ENCODE assay signal across 9 cellular contexts in the genomic region with DNA sequence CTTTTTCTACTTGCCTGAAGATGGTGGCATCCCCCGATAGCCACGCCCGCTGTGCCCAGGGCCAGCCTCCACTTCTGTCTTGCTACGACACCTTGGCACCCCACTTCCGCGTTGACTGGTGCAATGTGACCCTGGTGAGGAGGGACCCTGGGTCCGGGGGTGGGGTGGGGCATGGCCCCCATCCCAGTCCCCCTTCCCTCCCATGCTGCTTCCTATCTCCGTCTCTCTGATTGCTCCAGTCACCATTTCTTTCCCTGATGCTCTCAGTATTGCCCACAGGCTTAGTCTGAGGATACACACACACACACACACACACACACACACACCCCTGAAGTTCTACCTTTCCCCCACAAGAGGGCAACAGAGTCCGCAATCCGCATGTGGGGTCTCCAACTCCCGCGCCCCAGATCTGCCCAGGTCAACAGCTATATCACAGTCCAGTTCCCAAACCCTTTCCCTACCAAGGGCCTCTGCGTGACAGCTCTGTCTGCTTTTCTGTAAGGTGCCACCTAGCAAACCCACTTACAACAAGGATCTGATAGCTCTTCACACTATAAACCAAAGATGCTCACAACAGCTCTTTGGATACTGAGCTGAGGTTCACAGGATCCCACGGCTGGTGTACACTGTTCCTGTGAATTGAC. TPM values are rescaled to one million over a fixed set of nuclear protein-coding genes. Genes with fewer than 3 reads are reported as not detected.
A peak's percentile ranks its signal among the peaks of the same experiment; 100 is the strongest.
DNase-seq lines count a peak whose midpoint lies in the region; ATAC-seq, FAIRE-seq and TF ChIP-seq lines count a peak whose summit lies in the region.
"Had no signal": no experiment of that assay in that cellular context is flagged by ENCODE, and none has a peak within 500 bp of the region (broad histone marks: within the 10 kb centered on the region; RNA-seq: fewer than 3 reads in every experiment).

No MANE protein-coding gene starts in this region.

- POLR2A ChIA-PET in activated CD4-positive, alpha-beta memory T cell treated with anti-CD3 and anti-CD28 coated beads, Interleukin-2, amount 10 ng/mL, durations not matched to agents 7 days and 5 days (lab: Charles Lee), result interaction anchor here (0.7 to 2.0 kb wide), 6 partner anchors 8 to 31 kb away, joined by 3 to 8 read pairs (median 4); no protein-coding TSS in a partner anchor

- H3K36me3 Mint-ChIP-seq in activated CD4-positive, alpha-beta memory T cell treated with anti-CD3 and anti-CD28 coated beads, Interleukin-2, amount 10 ng/mL, durations not matched to agents 7 days and 5 days (ENCODE audit: low read depth), result no peaks in the 10 kb centered on the region
- H3K36me3 Mint-ChIP-seq in endothelial cell (ENCODE audit: low read depth, unreplicated experiment), result peaks cover 4% of the 10 kb centered on the region
- H3K36me3 Mint-ChIP-seq in nephron (ENCODE audit: low read depth), result no peaks in the 10 kb centered on the region

- H3K27me3 Mint-ChIP-seq in activated CD4-positive, alpha-beta memory T cell treated with anti-CD3 and anti-CD28 coated beads, Interleukin-2, amount 10 ng/mL, durations not matched to agents 7 days and 5 days, result peaks cover 4% of the 10 kb centered on the region
- peaks cover 11% of the 10 kb centered on the region for H3K27me3 Mint-ChIP-seq in endothelial cell (ENCODE audit: unreplicated experiment)
- no peaks in the 10 kb centered on the region for H3K27me3 Mint-ChIP-seq in nephron (ENCODE audit: low read depth)

- TF ChIP-seq CTCF in AG10803 (conservative IDR thresholded peaks at IDR 0.05; ENCODE audit: low read length), result peak; percentile 96
- peak; percentile 55 for TF ChIP-seq CTCF in endothelial cell (IDR thresholded peaks at IDR 0.05; ENCODE audit: unreplicated experiment)
- TF ChIP-seq CTCF in nephron (IDR thresholded peaks at IDR 0.05; ENCODE audit: unreplicated experiment in 3 of 3), result peak; percentile 53 to 63 (median 57)

- no peak overlapping the region for H3K27ac Mint-ChIP-seq in activated CD4-positive, alpha-beta memory T cell treated with anti-CD3 and anti-CD28 coated beads, Interleukin-2, amount 10 ng/mL, durations not matched to agents 7 days and 5 days
- H3K27ac Mint-ChIP-seq in endothelial cell (ENCODE audit: unreplicated experiment) (no peak overlapping the region), nephron (peak overlapping the region in 2 of 3 experiments; percentile 78 to 84)

- peaks cover 24% of the 10 kb centered on the region for H3K4me1 Mint-ChIP-seq in activated CD4-positive, alpha-beta memory T cell treated with anti-CD3 and anti-CD28 coated beads, Interleukin-2, amount 10 ng/mL, durations not matched to agents 7 days and 5 days
- H3K4me1 Mint-ChIP-seq in endothelial cell (ENCODE audit: unreplicated experiment) (peaks cover 5% of the 10 kb centered on the region), nephron (peaks cover 46% of the 10 kb centered on the region)

- no peaks in the 10 kb centered on the region for H3K9me3 Mint-ChIP-seq in activated CD4-positive, alpha-beta memory T cell treated with anti-CD3 and anti-CD28 coated beads, Interleukin-2, amount 10 ng/mL, durations not matched to agents 7 days and 5 days
- H3K9me3 Mint-ChIP-seq in endothelial cell (ENCODE audit: unreplicated experiment), result no peaks in the 10 kb centered on the region
- H3K9me3 Mint-ChIP-seq in nephron, result no peaks in the 10 kb centered on the region

- CTCF ChIA-PET in activated CD4-positive, alpha-beta memory T cell treated with anti-CD3 and anti-CD28 coated beads, Interleukin-2, amount 10 ng/mL, durations not matched to agents 7 days and 5 days (lab: Charles Lee), result interaction anchor here (0.6 to 3.1 kb wide), 22 partner anchors 8 to 130 kb away, joined by 3 to 37 read pairs (median 6); partner anchors contain the start of gene PDK2

- no peak for ATAC-seq in GM18519 (IDR thresholded peaks at IDR 0.05; ENCODE audit: low FRiP score, unreplicated experiment)
- no peak for ATAC-seq in HG03565 (IDR thresholded peaks at IDR 0.05; ENCODE audit: unreplicated experiment)

- H3K4me3 ChIP-seq in AG10803 (ENCODE audit: low read length), result no peak overlapping the region

- FAIRE-seq in GM19239 (lab: Jason Lieb, UNC), result peak; percentile 90

- peak overlapping the region; percentile 12 for H3K4me3 Mint-ChIP-seq in activated CD4-positive, alpha-beta memory T cell treated with anti-CD3 and anti-CD28 coated beads, Interleukin-2, amount 10 ng/mL, durations not matched to agents 7 days and 5 days
- H3K4me3 Mint-ChIP-seq in endothelial cell (ENCODE audit: unreplicated experiment), result peak overlapping the region; percentile 37
- peak overlapping the region in 2 of 3 experiments; percentile 7 to 19 for H3K4me3 Mint-ChIP-seq in nephron

- peak; percentile 79 for DNase-seq in AG10803 (ENCODE audit: low read depth)
- DNase-seq in GM19239 (ENCODE audit: insufficient read length, low spot score), result no peak
- DNase-seq in NCI-H774 (lab: John Stamatoyannopoulos, UW), result peak; percentile 54
- peak; percentile 65 for DNase-seq in activated CD4-positive, alpha-beta memory T cell treated with anti-CD3 and anti-CD28 coated beads, Interleukin-2, amount 10 ng/mL, durations not matched to agents 7 days and 5 days
- DNase-seq in endothelial cell (ENCODE audit: low spot score), result peak; percentile 67

RNA-seq across cellular contexts. Expression of gene SGCA, which starts 3.4 kb away (rescaled TPM):
- total RNA-seq in activated CD4-positive, alpha-beta memory T cell treated with anti-CD3 and anti-CD28 coated beads, Interleukin-2, amount 10 ng/mL, durations not matched to agents 7 days and 5 days, result under 1 TPM in 1 of 2 experiments, not detected in 1; 0.30 TPM
- not detected for total RNA-seq in endothelial cell (ENCODE audit: unreplicated experiment)
- total RNA-seq: mononuclear cell had no signal

RNA-seq across cellular contexts. Expression of gene PPP1R9B, which starts 18.8 kb away (rescaled TPM):
- total RNA-seq in activated CD4-positive, alpha-beta memory T cell treated with anti-CD3 and anti-CD28 coated beads, Interleukin-2, amount 10 ng/mL, durations not matched to agents 7 days and 5 days, result 100 to 1,000 TPM; 136 to 137 TPM
- total RNA-seq in endothelial cell (ENCODE audit: unreplicated experiment), result 101 TPM

RNA-seq across cellular contexts. Expression of gene COL1A1, which starts 32.2 kb away (rescaled TPM):
- total RNA-seq in activated CD4-positive, alpha-beta memory T cell treated with anti-CD3 and anti-CD28 coated beads, Interleukin-2, amount 10 ng/mL, durations not matched to agents 7 days and 5 days, result under 1 TPM; 0.50 to 0.55 TPM
- 6.8 TPM for total RNA-seq in endothelial cell (ENCODE audit: unreplicated experiment)

RNA-seq across cellular contexts. Expression of gene SAMD14, which starts 39.3 kb away (rescaled TPM):
- 1 to 10 TPM in 1 of 2 experiments, under 1 TPM in 1; 0.68 to 1.3 TPM for total RNA-seq in activated CD4-positive, alpha-beta memory T cell treated with anti-CD3 and anti-CD28 coated beads, Interleukin-2, amount 10 ng/mL, durations not matched to agents 7 days and 5 days
- total RNA-seq in endothelial cell (ENCODE audit: unreplicated experiment), result 82.0 TPM

Comparison
In these comparisons a context has a peak if more than half of its experiments do, and no peak if none do; other contexts are left out.
1. H3K27ac Mint-ChIP-seq: peak in nephron (2 of 3); none in activated CD4-positive, alpha-beta memory T cell treated with anti-CD3 and anti-CD28 coated beads, Interleukin-2, amount 10 ng/mL, durations not matched to agents 7 days and 5 days (single experiment) and endothelial cell (single experiment).
2. Peak in every context shown above with its lines, with median percentiles within 50 percentile points of each other: CTCF ChIP-seq and H3K4me3 Mint-ChIP-seq.